ENCODE assay signal across 23 cellular contexts in genomic region chr20:50360218-50360672, GRCh38.
DNase-seq lines count a peak whose midpoint lies in the region; ATAC-seq and TF ChIP-seq lines count a peak whose summit lies in the region.
"Had no signal": no experiment of that assay in that cellular context is flagged by ENCODE, and none has a peak within 500 bp of the region (broad histone marks: within the 10 kb centered on the region; RNA-seq: fewer than 3 reads in every experiment).

No MANE protein-coding gene starts in this region.

- no peaks in the 10 kb centered on the region for H3K36me3 Mint-ChIP-seq in progenitor cell of endocrine pancreas (ENCODE audit: insufficient read depth)
- H3K36me3 Mint-ChIP-seq: CD4-positive, alpha-beta memory T cell; naive thymus-derived CD4-positive, alpha-beta T cell had no signal

- H3K27ac Mint-ChIP-seq in progenitor cell of endocrine pancreas, result no peak overlapping the region
- H3K27ac Mint-ChIP-seq: activated CD8-positive, alpha-beta T cell treated with anti-CD3 and anti-CD28 coated beads, Interleukin-2, amount 10 ng/mL, durations not matched to agents 7 days and 5 days; activated T-cell treated with anti-CD3 and anti-CD28 coated beads, Interleukin-2, amount 50 U/mL, for 24 hours; endodermal cell had no signal

- no peaks in the 10 kb centered on the region for H3K4me1 ChIP-seq in sigmoid colon
- H3K4me1 ChIP-seq: breast epithelium, parathyroid adenoma, right lobe of liver had no signal

- TF ChIP-seq EP300 in Ishikawa (IDR thresholded peaks at IDR 0.05; ENCODE audit: borderline replicate concordance) (peak; percentile 90), sigmoid colon (IDR thresholded peaks at IDR 0.05) (no peak)

- peaks cover 6% of the 10 kb centered on the region for H3K4me1 Mint-ChIP-seq in progenitor cell of endocrine pancreas (ENCODE audit: low read depth)
- H3K4me1 Mint-ChIP-seq: CD4-positive, alpha-beta memory T cell; endodermal cell had no signal

- peak; percentile 85 for ATAC-seq in esophagus mucosa
- ATAC-seq in GM21367 (IDR thresholded peaks at IDR 0.05; ENCODE audit: unreplicated experiment), result no peak
- ATAC-seq: activated CD8-positive, alpha-beta T cell treated with anti-CD3 and anti-CD28 coated beads, Interleukin-2, amount 10 ng/mL, durations not matched to agents 7 days and 5 days; naive thymus-derived CD4-positive, alpha-beta T cell had no signal

- no peaks in the 10 kb centered on the region for H3K27me3 ChIP-seq in sigmoid colon
- H3K27me3 ChIP-seq: breast epithelium, right lobe of liver had no signal

- TF ChIP-seq CTCF in sigmoid colon (IDR thresholded peaks at IDR 0.05) (no peak), progenitor cell of endocrine pancreas (IDR thresholded peaks at IDR 0.05; ENCODE audit: unreplicated experiment) (no peak)

- 23 to 72% methylated on average over 8 of the region's 8 CpGs for WGBS in sigmoid colon, 2 donors

- TF ChIP-seq RAD21 in Ishikawa (IDR thresholded peaks at IDR 0.05; ENCODE audit: low read depth), result peak; percentile 24; the same call in 1 of the 2 replicates

- intact Hi-C loops in sigmoid colon (cut with DNase I), result no loop called here

- no peak overlapping the region for H3K4me3 Mint-ChIP-seq in progenitor cell of endocrine pancreas (ENCODE audit: low read depth)
- H3K4me3 Mint-ChIP-seq: activated CD8-positive, alpha-beta T cell treated with anti-CD3 and anti-CD28 coated beads, Interleukin-2, amount 10 ng/mL, durations not matched to agents 7 days and 5 days; activated T-cell treated with anti-CD3 and anti-CD28 coated beads, Interleukin-2, amount 50 U/mL, for 24 hours; CD4-positive, alpha-beta memory T cell; endodermal cell; naive thymus-derived CD4-positive, alpha-beta T cell had no signal

- no peaks in the 10 kb centered on the region for H3K9me3 ChIP-seq in sigmoid colon
- H3K9me3 ChIP-seq: breast epithelium, right lobe of liver had no signal

- H3K9me3 Mint-ChIP-seq in progenitor cell of endocrine pancreas (ENCODE audit: low read depth), result no peaks in the 10 kb centered on the region
- H3K9me3 Mint-ChIP-seq: activated T-cell treated with anti-CD3 and anti-CD28 coated beads, Interleukin-2, amount 50 U/mL, for 24 hours; CD4-positive, alpha-beta memory T cell; endodermal cell; naive thymus-derived CD4-positive, alpha-beta T cell had no signal

- no peak overlapping the region for H3K4me3 ChIP-seq in sigmoid colon
- H3K4me3 ChIP-seq: breast epithelium, right lobe of liver had no signal

- H3K27me3 Mint-ChIP-seq in progenitor cell of endocrine pancreas, result peaks cover 12% of the 10 kb centered on the region

- no peak for TF ChIP-seq POLR2A in sigmoid colon (IDR thresholded peaks at IDR 0.05)

- DNase-seq in DMS53 (lab: John Stamatoyannopoulos, UW) (peak; percentile 89), sigmoid colon (peak; percentile 55), progenitor cell of endocrine pancreas (ENCODE audit: low spot score, unreplicated experiment) (no peak), NCI-H2029 (lab: John Stamatoyannopoulos, UW) (no peak)
- DNase-seq in stimulated activated CD8-positive, alpha-beta memory T cell treated with anti-CD3 and anti-CD28 coated beads, Interleukin-4, amount 100 ng/mL, for 48 hours, result no peak
- DNase-seq: activated CD4-positive, CD25-positive, alpha-beta regulatory T cell treated with anti-CD3 and anti-CD28 coated beads, Interleukin-2, amount 50 U/mL, for 72 hours; activated CD8-positive, alpha-beta T cell treated with anti-CD3 and anti-CD28 coated beads, Interleukin-2, amount 10 ng/mL, durations not matched to agents 7 days and 5 days; activated naive CD4-positive, alpha-beta T cell; activated T-cell treated with anti-CD3 and anti-CD28 coated beads, Interleukin-2, amount 50 U/mL, for 24 hours; CD4-positive, alpha-beta memory T cell; cortex of kidney; endodermal cell; naive thymus-derived CD4-positive, alpha-beta T cell; NCI-H1105 treated with DMSO at 0.1 percent for 48 hours; NCI-H2171 treated with DMSO at 0.1 percent for 48 hours; NCI-H526 treated with DMSO at 0.1 percent for 48 hours; right lobe of liver; SW 1271 had no signal

- H3K36me3 ChIP-seq in sigmoid colon, result no peaks in the 10 kb centered on the region
- H3K36me3 ChIP-seq: breast epithelium, right lobe of liver had no signal

- no peak overlapping the region for H3K27ac ChIP-seq in sigmoid colon
- H3K27ac ChIP-seq: breast epithelium, parathyroid adenoma, right lobe of liver had no signal

TF ChIP-seq in Ishikawa, 13 proteins besides CTCF, POLR2A, EP300 and RAD21:
- TF ChIP-seq EGR1 (IDR thresholded peaks at IDR 0.05) (no peak), YY1 (IDR thresholded peaks at IDR 0.05; ENCODE audit: low read depth) (no peak; the same call in 1 of the 2 replicates), TCF12 (IDR thresholded peaks at IDR 0.05; ENCODE audit: low read depth) (peak; percentile 96), NFIC (IDR thresholded peaks at IDR 0.05) (peak; percentile 83), ZBTB7A (IDR thresholded peaks at IDR 0.05; ENCODE audit: low read depth) (peak; percentile 96), USF1 (IDR thresholded peaks at IDR 0.05) (0 out of 2 replicates have a peak, but pooled peaks have one; percentile 40), FOXM1 (IDR thresholded peaks at IDR 0.05; ENCODE audit: borderline replicate concordance, low read depth) (peak; percentile 52), TAF1 (IDR thresholded peaks at IDR 0.05; ENCODE audit: low read depth) (0 out of 2 replicates have a peak, but pooled peaks have one; percentile 28), TEAD4 (IDR thresholded peaks at IDR 0.05) (peak; percentile 69), CREB1 (IDR thresholded peaks at IDR 0.05; ENCODE audit: low read depth) (no peak)
- TF ChIP-seq, protein P1, sequence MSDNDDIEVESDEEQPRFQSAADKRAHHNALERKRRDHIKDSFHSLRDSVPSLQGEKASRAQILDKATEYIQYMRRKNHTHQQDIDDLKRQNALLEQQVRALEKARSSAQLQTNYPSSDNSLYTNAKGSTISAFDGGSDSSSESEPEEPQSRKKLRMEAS (IDR thresholded peaks at IDR 0.05), result peak; percentile 57

Comparison
In these comparisons a context has a peak if more than half of its experiments do, and no peak if none do; other contexts are left out.
1. DNase-seq: peak in DMS53 (single experiment) and sigmoid colon (single experiment); none in stimulated activated CD8-positive, alpha-beta memory T cell treated with anti-CD3 and anti-CD28 coated beads, Interleukin-4, amount 100 ng/mL, for 48 hours (single experiment), progenitor cell of endocrine pancreas (single experiment) and NCI-H2029 (single experiment).